In the genomic region with DNA sequence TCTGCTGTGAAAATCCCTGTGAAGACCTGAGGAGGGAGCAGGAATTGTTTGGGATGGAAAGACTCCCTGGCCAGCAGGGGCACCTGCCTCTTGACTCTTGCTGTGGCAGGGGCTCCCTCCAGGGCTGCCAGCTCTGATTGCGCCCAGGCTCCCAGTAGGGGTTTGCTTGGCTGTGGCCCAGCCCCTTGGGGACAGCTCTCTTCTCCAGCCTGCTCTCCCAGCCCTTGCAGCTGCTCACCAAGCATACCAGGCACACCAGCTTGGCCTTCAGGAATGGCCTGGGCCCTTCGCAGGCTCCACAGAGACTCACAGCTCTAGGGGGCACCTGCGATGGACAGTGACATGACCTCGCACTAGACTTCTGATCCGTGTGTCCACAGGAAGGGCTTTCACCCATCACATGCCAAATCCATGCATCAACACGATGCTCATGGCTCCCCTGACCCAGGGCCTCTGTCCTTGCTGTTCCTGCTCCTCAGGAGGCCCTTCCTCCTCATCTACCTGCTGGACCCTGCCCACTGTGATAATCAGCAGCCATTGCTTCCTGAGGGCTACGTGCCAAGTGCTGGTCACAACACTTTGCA, we compare ENCODE assay signal across 19 cellular contexts.
DNase-seq lines count a peak whose midpoint lies in the region; ATAC-seq and TF ChIP-seq lines count a peak whose summit lies in the region.
"Had no signal": no experiment of that assay in that cellular context is flagged by ENCODE, and none has a peak within 500 bp of the region (broad histone marks: within the 10 kb centered on the region; RNA-seq: fewer than 3 reads in every experiment).

No MANE protein-coding gene starts in this region.

- no peaks in the 10 kb centered on the region for H3K79me2 ChIP-seq in osteoblast (ENCODE audit: insufficient read depth, low read length)

- no peak overlapping the region for H2AFZ ChIP-seq in osteoblast (ENCODE audit: low read length)

- WGBS in heart left ventricle, 4 donors, result 72 to 79% (median 75%) methylated on average over 7 of the region's 7 CpGs
- WGBS in right cardiac atrium, result 77% methylated on average over 7 of the region's 7 CpGs
- WGBS in aorta, 2 donors, result 77 to 82% methylated on average over 7 of the region's 7 CpGs

- TF ChIP-seq POLR2A in heart left ventricle (IDR thresholded peaks at IDR 0.05), result no peak

- H3K9me3 ChIP-seq in heart left ventricle, result no peaks in the 10 kb centered on the region
- no peaks in the 10 kb centered on the region for H3K9me3 ChIP-seq in right cardiac atrium (ENCODE audit: control insufficient read depth, low read length)
- no peaks in the 10 kb centered on the region for H3K9me3 ChIP-seq in osteoblast (ENCODE audit: low read depth, low read length)
- no peaks in the 10 kb centered on the region for H3K9me3 ChIP-seq in aorta (ENCODE audit: control insufficient read depth, low read length)

- in situ Hi-C loops in GM13976 (cut with MboI; ENCODE audit: low sequenced_read_pairs, unreplicated experiment), result no loop called here

- H3K36me3 ChIP-seq in heart left ventricle, result peaks cover 0 to 52% (median 4%) of the 10 kb centered on the region in 9 donors
- no peaks in the 10 kb centered on the region for H3K36me3 ChIP-seq in osteoblast (ENCODE audit: insufficient read depth, low read length)
- peaks cover 0 to 2% of the 10 kb centered on the region in 2 donors for H3K36me3 ChIP-seq in aorta (ENCODE audit: control insufficient read depth in 1 of 2, insufficient read depth in 2 of 2, low read length in 1 of 2)

- ATAC-seq in heart left ventricle (peak in 3 of 4 donors; percentile 9 to 18 (median 11)), right cardiac atrium (no peak), aorta (ENCODE audit: low FRiP score) (no peak)
- ATAC-seq: activated CD8-positive, alpha-beta T cell treated with anti-CD3 and anti-CD28 coated beads for 36 hours; CD8-positive, alpha-beta T cell had no signal

- H3K4me1 ChIP-seq in heart left ventricle, result peaks cover 0 to 28% (median 7%) of the 10 kb centered on the region in 12 donors
- peaks cover 2% of the 10 kb centered on the region for H3K4me1 ChIP-seq in right cardiac atrium (ENCODE audit: control insufficient read depth, insufficient read depth, low read length)
- H3K4me1 ChIP-seq in osteoblast (ENCODE audit: insufficient read depth, low read length), result no peaks in the 10 kb centered on the region
- H3K4me1 ChIP-seq in aorta (ENCODE audit: control insufficient read depth in 1 of 2, insufficient read depth in 2 of 2, low read length in 2 of 2), result no peaks in the 10 kb centered on the region

- no peaks in the 10 kb centered on the region for H3K27me3 ChIP-seq in heart left ventricle
- H3K27me3 ChIP-seq in right cardiac atrium (ENCODE audit: control insufficient read depth, insufficient read depth), result no peaks in the 10 kb centered on the region
- H3K27me3 ChIP-seq in osteoblast (ENCODE audit: insufficient read depth, low read length), result no peaks in the 10 kb centered on the region
- H3K27me3 ChIP-seq in aorta (ENCODE audit: control insufficient read depth in 1 of 2, insufficient read depth in 2 of 2, low read length in 1 of 2), result no peaks in the 10 kb centered on the region

- no peak overlapping the region for H3K4me3 ChIP-seq in heart left ventricle
- no peak overlapping the region for H3K4me3 ChIP-seq in right cardiac atrium (ENCODE audit: low read length)
- H3K4me3 ChIP-seq in osteoblast (ENCODE audit: insufficient read depth, low read length), result no peak overlapping the region
- no peak overlapping the region for H3K4me3 ChIP-seq in aorta (ENCODE audit: low read length in 2 of 2)

- intact Hi-C loops in heart left ventricle (cut with DNase I), result no loop called here
- intact Hi-C loops in right cardiac atrium (cut with DNase I), result no loop called here
- intact Hi-C loops in aorta (cut with DNase I), result no loop called here

- DNase-seq in heart left ventricle, result peak in 3 of 5 donors; percentile 8 to 28 (median 17)
- no peak for DNase-seq in right cardiac atrium
- DNase-seq in ecto neural progenitor cell (ENCODE audit: low spot score), result peak; percentile 34
- DNase-seq in osteoblast (ENCODE audit: insufficient read length, low spot score, missing footprints), result peak; percentile 43
- DNase-seq in aorta, result peak; percentile 30 to 55
- no peak for DNase-seq in NCI-H748 (lab: John Stamatoyannopoulos, UW; ENCODE audit: unreplicated experiment)
- DNase-seq in GM13976 (ENCODE audit: low spot score), result no peak
- DNase-seq: activated CD8-positive, alpha-beta T cell treated with anti-CD3 and anti-CD28 coated beads for 36 hours; amniotic stem cell; central memory CD4-positive, alpha-beta T cell; DND-41; effector memory CD4-positive, alpha-beta T cell; glutamatergic neuron; GOT3; mammary epithelial cell; NCI-H187 treated with DMSO at 0.1 percent for 48 hours; SW 1271 had no signal

- peak overlapping the region in 5 of 12 donors; percentile 24 to 60 (median 53) for H3K27ac ChIP-seq in heart left ventricle
- H3K27ac ChIP-seq in right cardiac atrium (ENCODE audit: low read length), result no peak overlapping the region
- no peak overlapping the region for H3K27ac ChIP-seq in osteoblast (ENCODE audit: low read depth, low read length)
- no peak overlapping the region for H3K27ac ChIP-seq in aorta (ENCODE audit: low read depth in 1 of 2, low read length in 2 of 2)
- H3K27ac ChIP-seq: RWPE1 had no signal

- H3K4me2 ChIP-seq in osteoblast (ENCODE audit: insufficient read depth, low read length), result no peak overlapping the region

- no peak for TF ChIP-seq CTCF in heart left ventricle (IDR thresholded peaks at IDR 0.05)
- TF ChIP-seq CTCF in osteoblast (IDR thresholded peaks at IDR 0.05; ENCODE audit: extremely low read depth, low read depth, low read length), result no peak
- no peak for TF ChIP-seq CTCF in GM13976 (IDR thresholded peaks at IDR 0.05; ENCODE audit: borderline replicate concordance, control extremely low read depth, extremely low read depth, insufficient read depth, missing control alignments)

- no peaks in the 10 kb centered on the region for H4K20me1 ChIP-seq in osteoblast (ENCODE audit: insufficient read depth, low read length)

Comparison
In these comparisons a context has a peak if more than half of its experiments do, and no peak if none do; other contexts are left out.
1. ATAC-seq: peak in heart left ventricle (3 of 4); none in right cardiac atrium (0 of 2) and aorta (single experiment).
2. DNase-seq: peak in heart left ventricle (3 of 5), ecto neural progenitor cell (single experiment), osteoblast (single experiment) and aorta (2 of 2); none in right cardiac atrium (0 of 3), NCI-H748 (single experiment) and GM13976 (single experiment).